In the genomic region with DNA sequence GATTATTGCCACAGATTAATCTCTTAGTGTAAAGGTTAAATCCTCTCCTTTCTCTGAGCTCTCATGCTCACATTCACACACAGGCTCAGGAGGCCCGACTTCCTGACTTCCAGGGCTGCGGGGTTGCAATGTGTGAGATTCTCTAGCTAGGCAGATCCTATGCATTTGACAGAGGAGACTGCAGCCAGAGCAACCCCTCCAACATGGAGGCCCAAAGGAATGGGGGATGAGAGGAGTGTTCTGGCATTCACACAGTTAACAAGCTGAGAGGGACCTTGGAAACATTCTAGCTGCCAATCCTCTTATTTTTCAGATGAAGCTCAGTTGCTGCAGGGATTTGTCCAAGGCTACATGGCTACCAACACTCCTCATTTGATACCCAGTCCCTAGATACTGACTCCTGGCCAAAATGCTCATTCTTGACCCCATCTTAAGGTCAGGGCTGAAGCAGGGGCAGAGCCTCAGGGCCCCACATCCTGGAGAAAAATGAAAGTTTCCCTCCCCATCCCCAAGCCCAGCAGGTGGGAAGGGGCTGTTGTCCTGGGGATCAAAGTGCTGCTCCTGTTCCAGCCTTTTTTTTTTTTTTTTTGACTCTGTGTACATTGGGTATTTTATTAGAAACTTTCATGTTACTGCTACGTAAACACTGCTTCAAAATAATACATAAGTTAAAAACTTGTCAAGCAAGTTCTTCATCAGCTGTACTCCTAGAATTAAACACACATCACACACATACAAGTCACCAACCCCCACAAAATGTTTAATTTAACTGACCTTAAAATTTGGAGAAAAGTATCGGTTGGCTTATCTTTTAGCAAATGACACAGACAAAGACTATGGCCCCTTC, we compare ENCODE assay signal across 16 cellular contexts.
DNase-seq lines count a peak whose midpoint lies in the region; ATAC-seq, FAIRE-seq and TF ChIP-seq lines count a peak whose summit lies in the region.
"Had no signal": no experiment of that assay in that cellular context is flagged by ENCODE, and none has a peak within 500 bp of the region (broad histone marks: within the 10 kb centered on the region; RNA-seq: fewer than 3 reads in every experiment).

No MANE protein-coding gene starts in this region.

- H3K9me3 ChIP-seq in Peyer's patch: no peaks in the 10 kb centered on the region
- H3K9me3 ChIP-seq: upper lobe of left lung had no signal

- no peaks in the 10 kb centered on the region for H3K27me3 ChIP-seq in Peyer's patch
- H3K27me3 ChIP-seq: cardiac muscle cell, upper lobe of left lung had no signal

- peak overlapping the region in 2 of 4 donors; percentile 27 to 47 for H3K27ac ChIP-seq in Peyer's patch
- H3K27ac ChIP-seq: cardiac muscle cell had no signal

- H3K36me3 Mint-ChIP-seq in nephron (ENCODE audit: low read depth) (no peaks in the 10 kb centered on the region), type B pancreatic cell (no peaks in the 10 kb centered on the region)

- peaks cover 29% of the 10 kb centered on the region for H3K4me1 Mint-ChIP-seq in nephron
- peaks cover 30% of the 10 kb centered on the region for H3K4me1 Mint-ChIP-seq in type B pancreatic cell (ENCODE audit: unreplicated experiment)
- H3K4me1 Mint-ChIP-seq: activated CD4-positive, alpha-beta T cell treated with anti-CD3 and anti-CD28 coated beads, Interleukin-2, amount 10 ng/mL, durations not matched to agents 24 days and 14 days had no signal

- no peaks in the 10 kb centered on the region for H3K36me3 ChIP-seq in Peyer's patch
- H3K36me3 ChIP-seq: cardiac muscle cell, upper lobe of left lung had no signal

- H3K27ac Mint-ChIP-seq in nephron (peak overlapping the region; percentile 23 to 82 (median 76)), type B pancreatic cell (peak overlapping the region; percentile 89)
- H3K27ac Mint-ChIP-seq: activated CD4-positive, alpha-beta T cell treated with anti-CD3 and anti-CD28 coated beads, Interleukin-2, amount 10 ng/mL, durations not matched to agents 24 days and 14 days had no signal

- TF ChIP-seq CTCF in nephron (IDR thresholded peaks at IDR 0.05; ENCODE audit: unreplicated experiment in 3 of 3) (no peak), type B pancreatic cell (conservative IDR thresholded peaks at IDR 0.05) (no peak), Peyer's patch (IDR thresholded peaks at IDR 0.05) (no peak)

- H3K4me3 Mint-ChIP-seq in nephron: no peak overlapping the region
- H3K4me3 Mint-ChIP-seq in type B pancreatic cell: peak overlapping the region; percentile 20
- H3K4me3 Mint-ChIP-seq: activated CD4-positive, alpha-beta T cell treated with anti-CD3 and anti-CD28 coated beads, Interleukin-2, amount 10 ng/mL, durations not matched to agents 24 days and 14 days had no signal

- peaks cover 9% of the 10 kb centered on the region for H3K9me3 Mint-ChIP-seq in nephron
- H3K9me3 Mint-ChIP-seq in type B pancreatic cell: no peaks in the 10 kb centered on the region
- H3K9me3 Mint-ChIP-seq: activated CD4-positive, alpha-beta T cell treated with anti-CD3 and anti-CD28 coated beads, Interleukin-2, amount 10 ng/mL, durations not matched to agents 24 days and 14 days had no signal

- H3K4me3 ChIP-seq in Peyer's patch: no peak overlapping the region
- H3K4me3 ChIP-seq: cardiac muscle cell, upper lobe of left lung had no signal

- FAIRE-seq in endometrium (lab: Jason Lieb, UNC): peak; percentile 46
- FAIRE-seq: A204.1 had no signal

- no peak for TF ChIP-seq POLR2A in Peyer's patch (IDR thresholded peaks at IDR 0.05)

- no peak for ATAC-seq in HG03442 (IDR thresholded peaks at IDR 0.05; ENCODE audit: unreplicated experiment)
- ATAC-seq: stimulated activated naive CD8-positive, alpha-beta T cell treated with anti-CD3 and anti-CD28 coated beads, Interleukin-15, Interleukin-2, amounts not matched to agents 100 U/mL and 50 U/mL, for 24 hours had no signal

- peaks cover 0 to 16% (median 0%) of the 10 kb centered on the region in 4 donors for H3K4me1 ChIP-seq in Peyer's patch

- peak; percentile 16 for DNase-seq in NCI-H2196 (lab: John Stamatoyannopoulos, UW; ENCODE audit: unreplicated experiment)
- no peak for DNase-seq in NCI-H2196 treated with DMSO at 0.1 percent for 48 hours (lab: John Stamatoyannopoulos, UW; ENCODE audit: unreplicated experiment)
- no peak for DNase-seq in type B pancreatic cell (ENCODE audit: extremely low spot score, unreplicated experiment)
- no peak for DNase-seq in NCI-H187 treated with DMSO at 0.1 percent for 48 hours (lab: John Stamatoyannopoulos, UW)
- no peak for DNase-seq in Peyer's patch
- DNase-seq: activated CD4-positive, alpha-beta T cell treated with anti-CD3 and anti-CD28 coated beads, Interleukin-2, amount 10 ng/mL, durations not matched to agents 24 days and 14 days; erythroblast; MV-4-11; stimulated activated CD4-positive, alpha-beta T cell treated with anti-CD3 and anti-CD28 coated beads, Interleukin-1b, Interleukin-23, amount 100 ng/mL, for 48 hours; stimulated activated naive CD8-positive, alpha-beta T cell treated with anti-CD3 and anti-CD28 coated beads, Interleukin-15, Interleukin-2, amounts not matched to agents 100 U/mL and 50 U/mL, for 24 hours had no signal

- H3K27me3 Mint-ChIP-seq in nephron (ENCODE audit: low read depth): peaks cover 7% of the 10 kb centered on the region
- peaks cover 4% of the 10 kb centered on the region for H3K27me3 Mint-ChIP-seq in type B pancreatic cell
